ENCODE assay signal across 24 cellular contexts in the genomic region with DNA sequence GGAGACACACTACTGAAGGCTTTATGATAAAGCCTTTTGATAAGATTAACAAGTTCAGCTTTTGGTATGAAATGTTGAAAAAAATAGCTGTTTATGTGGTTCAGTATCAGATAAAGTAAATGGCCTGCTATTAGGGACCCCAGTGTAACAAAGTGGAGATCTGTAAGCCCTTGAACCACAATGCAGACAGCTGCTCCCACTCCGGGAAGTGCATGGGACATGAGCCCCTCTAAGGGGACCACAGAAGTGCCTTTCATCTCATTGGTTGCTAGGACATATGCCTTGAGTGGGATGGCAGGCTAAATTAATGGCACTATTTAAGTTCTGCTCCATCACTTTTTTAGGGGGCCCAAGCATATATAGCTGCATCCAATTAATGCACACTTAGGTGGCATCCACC.
"Had no signal": no experiment of that assay in that cellular context is flagged by ENCODE, and none has a peak within 500 bp of the region (broad histone marks: within the 10 kb centered on the region; RNA-seq: fewer than 3 reads in every experiment).

No MANE protein-coding gene starts in this region.

- ATAC-seq: natural killer cell; psoas muscle; right cardiac atrium; right lobe of liver; stimulated activated effector memory CD8-positive, alpha-beta T cell treated with anti-CD3 and anti-CD28 coated beads, Interleukin-12 subunit alpha, Interleukin-12 subunit beta, amount 100 ng/mL, for 72 hours; stimulated activated naive B cell treated with anti-CD40 and anti-IgM and Interleukin-4, amounts not matched to agents 10 μg/mL and 1 μg/mL and 100 μg/mL, for 72 hours had no signal

- H3K27ac ChIP-seq: neural progenitor cell, ovary, parathyroid adenoma, psoas muscle, right lobe of liver, sigmoid colon, stomach, thoracic aorta, thyroid gland, tibial nerve, upper lobe of left lung, vagina had no signal

- H3K36me3 ChIP-seq: neural progenitor cell, ovary, right lobe of liver, sigmoid colon, stomach, thoracic aorta, thyroid gland, tibial nerve, upper lobe of left lung, vagina had no signal

- H3K9me3 ChIP-seq: ovary, psoas muscle, right lobe of liver, sigmoid colon, stomach, thoracic aorta, thyroid gland, tibial nerve, upper lobe of left lung, vagina had no signal

- H3K27me3 ChIP-seq: neural progenitor cell, ovary, right lobe of liver, sigmoid colon, stomach, thyroid gland, tibial nerve, upper lobe of left lung, vagina had no signal

- DNase-seq: natural killer cell; occipital lobe; ovary; posterior cingulate gyrus; psoas muscle; right cardiac atrium; right lobe of liver; sigmoid colon; small intestine; stimulated activated CD4-positive, alpha-beta T cell treated with anti-CD3 and anti-CD28 coated beads, Interleukin-15, amount 100 ng/mL, for 24 hours; stimulated activated CD4-positive, alpha-beta T cell treated with anti-CD3 and anti-CD28 coated beads, Interleukin-2, amount 100 ng/mL, for 24 hours; stimulated activated CD4-positive, alpha-beta T cell treated with anti-CD3 and anti-CD28 coated beads, Interleukin-2, amount 100 ng/mL, for 48 hours; stimulated activated CD4-positive, alpha-beta T cell treated with anti-CD3 and anti-CD28 coated beads, Interleukin-4, amount 100 ng/mL, for 24 hours; stimulated activated naive B cell treated with anti-CD40 and anti-IgM and Interleukin-4, amounts not matched to agents 10 μg/mL and 1 μg/mL and 100 μg/mL, for 72 hours; stimulated activated naive CD4-positive, alpha-beta T cell treated with Interleukin-2 at 50 U/mL for 16 hours; stomach; thyroid gland; upper lobe of left lung had no signal

- H3K4me1 ChIP-seq: parathyroid adenoma, psoas muscle, right lobe of liver, thyroid gland, tibial nerve, upper lobe of left lung, vagina had no signal

- H3K4me3 ChIP-seq: neural progenitor cell, ovary, psoas muscle, right lobe of liver, sigmoid colon, stomach, thoracic aorta, thyroid gland, tibial nerve, upper lobe of left lung, vagina had no signal
